In the genomic region with DNA sequence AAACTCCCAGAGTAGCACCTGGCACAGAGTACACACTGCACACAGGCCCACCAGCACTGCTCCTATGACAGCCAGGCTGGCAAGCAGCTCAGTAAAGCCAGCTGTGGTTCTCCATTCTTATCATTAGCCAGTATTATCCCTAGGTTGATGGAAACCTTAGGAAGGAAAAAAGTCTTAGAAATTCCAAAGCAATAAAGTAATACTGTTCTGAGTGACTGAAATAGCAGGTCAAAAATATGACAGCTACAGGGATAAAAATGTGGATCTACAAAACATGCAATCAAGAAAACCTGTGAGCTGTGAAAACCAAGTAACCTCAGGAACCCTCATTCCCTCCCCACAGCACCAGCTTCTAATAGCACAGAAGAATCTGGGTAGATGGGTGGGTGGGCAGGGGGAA, we compare ENCODE assay signal across 27 cellular contexts.
"Had no signal": no experiment of that assay in that cellular context is flagged by ENCODE, and none has a peak within 500 bp of the region (broad histone marks: within the 10 kb centered on the region; RNA-seq: fewer than 3 reads in every experiment).

No MANE protein-coding gene starts in this region.

- H3K27me3 ChIP-seq: adrenal gland, breast epithelium, Peyer's patch had no signal

- H3K27ac Mint-ChIP-seq: activated CD8-positive, alpha-beta T cell treated with anti-CD3 and anti-CD28 coated beads, Interleukin-2, amount 10 ng/mL, durations not matched to agents 7 days and 5 days; activated naive CD8-positive, alpha-beta T cell treated with anti-CD3 and anti-CD28 coated beads, Interleukin-2, amount 10 ng/mL, durations not matched to agents 7 days and 5 days; T-helper 17 cell; WTC11 had no signal

- H3K4me3 ChIP-seq: adrenal gland, breast epithelium, K562, Peyer's patch had no signal

- H3K9me3 ChIP-seq: adrenal gland, breast epithelium, Peyer's patch had no signal

- DNase-seq: activated CD4-positive, alpha-beta T cell treated with anti-CD3 and anti-CD28 coated beads for 48 hours; activated CD4-positive, alpha-beta T cell treated with anti-CD3 and anti-CD28 coated beads, Interleukin-2, amount 50 U/mL, for 4 hours; activated CD4-positive, CD25-positive, alpha-beta regulatory T cell treated with anti-CD3 and anti-CD28 coated beads, Interleukin-2, amount 50 U/mL, for 72 hours; activated CD8-positive, alpha-beta memory T cell treated with anti-CD3 and anti-CD28 coated beads, Interleukin-2, amount 50 U/mL, for 48 hours; activated CD8-positive, alpha-beta T cell treated with anti-CD3 and anti-CD28 coated beads, Interleukin-2, amount 10 ng/mL, durations not matched to agents 7 days and 5 days; activated naive CD4-positive, alpha-beta T cell treated with anti-CD3 and anti-CD28 coated beads, Interleukin-2, amount 50 U/mL, for 16 hours; activated naive CD8-positive, alpha-beta T cell treated with anti-CD3 and anti-CD28 coated beads, Interleukin-2, amount 10 ng/mL, durations not matched to agents 7 days and 5 days; activated T-cell treated with anti-CD3 and anti-CD28 coated beads, Interleukin-2, amount 50 U/mL, for 1 hour; adrenal gland; aorta; caudate nucleus; Karpas-422; NCI-H1105 treated with DMSO at 0.1 percent for 48 hours; NCI-H1436 treated with DMSO at 0.1 percent for 48 hours; NCI-H187; NCI-H2081; NCI-H2171 treated with DMSO at 0.1 percent for 48 hours; NCI-H226; NCI-H510A treated with DMSO at 0.1 percent for 48 hours; NK-92 treated with Interleukin-12 subunit alpha and Interleukin-12 subunit beta, amount 100 ng/mL, for 24 hours; Peyer's patch; SIG-M5; T-helper 17 cell; T-helper 9 cell had no signal

- H3K27ac ChIP-seq: adrenal gland, breast epithelium, Peyer's patch had no signal

- H3K4me3 Mint-ChIP-seq: activated CD8-positive, alpha-beta T cell treated with anti-CD3 and anti-CD28 coated beads, Interleukin-2, amount 10 ng/mL, durations not matched to agents 7 days and 5 days; activated naive CD8-positive, alpha-beta T cell treated with anti-CD3 and anti-CD28 coated beads, Interleukin-2, amount 10 ng/mL, durations not matched to agents 7 days and 5 days; T-helper 17 cell; WTC11 had no signal

- H3K9me3 Mint-ChIP-seq: activated naive CD8-positive, alpha-beta T cell treated with anti-CD3 and anti-CD28 coated beads, Interleukin-2, amount 10 ng/mL, durations not matched to agents 7 days and 5 days; WTC11 had no signal

- H3K27me3 Mint-ChIP-seq: activated naive CD8-positive, alpha-beta T cell treated with anti-CD3 and anti-CD28 coated beads, Interleukin-2, amount 10 ng/mL, durations not matched to agents 7 days and 5 days had no signal

- H3K4me1 Mint-ChIP-seq: activated naive CD8-positive, alpha-beta T cell treated with anti-CD3 and anti-CD28 coated beads, Interleukin-2, amount 10 ng/mL, durations not matched to agents 7 days and 5 days; T-helper 17 cell had no signal

- H3K4me1 ChIP-seq: adrenal gland, breast epithelium, Peyer's patch had no signal

- H3K36me3 ChIP-seq: adrenal gland, breast epithelium, Peyer's patch had no signal

- H3K36me3 Mint-ChIP-seq: activated naive CD8-positive, alpha-beta T cell treated with anti-CD3 and anti-CD28 coated beads, Interleukin-2, amount 10 ng/mL, durations not matched to agents 7 days and 5 days; WTC11 had no signal
